ENCODE assay signal across 8 cellular contexts in the genomic region with DNA sequence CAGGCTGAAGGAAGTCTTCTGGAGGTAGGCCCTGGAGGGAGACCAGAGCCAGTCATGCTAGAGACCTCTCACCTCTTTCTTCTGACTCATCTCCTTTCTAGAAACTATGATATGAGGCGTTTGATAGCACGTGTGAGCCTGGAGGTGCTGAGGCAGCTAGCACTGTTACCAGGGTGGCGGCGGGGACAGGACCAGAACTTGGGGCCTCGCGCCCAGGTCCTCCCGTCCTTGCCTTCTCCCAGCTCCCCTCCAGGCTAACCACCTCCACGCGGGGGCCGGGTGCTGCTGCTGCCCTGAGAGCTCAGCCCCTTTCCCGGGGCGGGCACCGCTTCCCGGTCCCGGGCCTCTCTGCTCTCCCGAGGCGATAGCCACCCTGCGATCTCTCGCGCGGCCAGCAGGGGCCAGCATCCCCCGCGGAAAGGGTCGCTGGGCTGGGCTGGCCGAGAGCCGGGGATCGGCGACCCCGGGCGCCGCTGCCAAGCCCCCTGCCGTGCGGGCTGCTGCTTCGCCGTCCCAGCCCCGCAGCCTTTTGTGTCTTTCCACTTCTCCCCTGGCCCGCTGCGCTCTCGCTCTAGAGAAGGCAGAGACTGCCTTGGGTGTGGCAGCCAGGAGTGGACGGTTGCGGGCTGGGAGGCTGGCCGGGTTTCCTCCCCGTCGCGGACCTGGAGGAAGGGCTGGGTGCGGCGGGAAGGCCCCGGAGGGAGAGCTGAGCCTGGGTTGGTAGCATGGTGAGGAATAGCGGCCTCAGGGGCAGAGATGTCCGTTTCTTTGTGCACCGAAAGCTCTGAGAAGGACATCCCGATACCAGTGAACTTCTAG. TPM values are rescaled to one million over a fixed set of nuclear protein-coding genes. Genes with fewer than 3 reads are reported as not detected.
DNase-seq lines count a peak whose midpoint lies in the region; ATAC-seq and TF ChIP-seq lines count a peak whose summit lies in the region.

No MANE protein-coding gene starts in this region.

- H3K4me1 Mint-ChIP-seq in CD8-positive, alpha-beta T cell (ENCODE audit: low read depth) = no peaks in the 10 kb centered on the region

- H3K27me3 Mint-ChIP-seq in CD8-positive, alpha-beta T cell (ENCODE audit: low read depth) = peaks cover 4% of the 10 kb centered on the region

- no peak overlapping the region for H3K27ac Mint-ChIP-seq in CD8-positive, alpha-beta T cell

- no peaks in the 10 kb centered on the region for H3K4me1 ChIP-seq in CD8-positive, alpha-beta T cell (ENCODE audit: insufficient read depth, low read length)
- H3K4me1 ChIP-seq in mucosa of descending colon (ENCODE audit: low read depth) = no peaks in the 10 kb centered on the region

- H3K36me3 ChIP-seq in CD8-positive, alpha-beta T cell (ENCODE audit: insufficient read depth, low read length) = no peaks in the 10 kb centered on the region
- no peaks in the 10 kb centered on the region for H3K36me3 ChIP-seq in mucosa of descending colon (ENCODE audit: low read depth)

- H3K27me3 ChIP-seq in CD8-positive, alpha-beta T cell (ENCODE audit: insufficient read depth, low read length) = no peaks in the 10 kb centered on the region

- H3K4me3 Mint-ChIP-seq in CD8-positive, alpha-beta T cell = peak overlapping the region; percentile 63

- H3K4me3 ChIP-seq in CD8-positive, alpha-beta T cell (ENCODE audit: low read depth, low read length) = peak overlapping the region; percentile 50
- H3K4me3 ChIP-seq in epithelial cell of esophagus (ENCODE audit: low read length) (peak overlapping the region; percentile 46), mucosa of descending colon (no peak overlapping the region)

- peak; percentile 44 to 80 (median 59) for DNase-seq in CD8-positive, alpha-beta T cell
- DNase-seq in NOMO-1 treated with dmso at 0.1 percent for 144 hours (lab: John Stamatoyannopoulos, UW; ENCODE audit: unreplicated experiment) = peak; percentile 17
- DNase-seq in activated T-cell treated with anti-CD3 and anti-CD28 coated beads for 4 hours = peak; percentile 51
- DNase-seq in epithelial cell of esophagus (ENCODE audit: low read depth) = peak; percentile 83
- peak; percentile 74 to 86 (median 76) for DNase-seq in mucosa of descending colon
- DNase-seq in stimulated activated CD8-positive, alpha-beta memory T cell treated with anti-CD3 and anti-CD28 coated beads, Interleukin-4, amount 100 ng/mL, for 24 hours (ENCODE audit: low read depth) = peak; percentile 40

- H3K9me3 ChIP-seq in CD8-positive, alpha-beta T cell (ENCODE audit: low read length) = no peaks in the 10 kb centered on the region
- no peaks in the 10 kb centered on the region for H3K9me3 ChIP-seq in mucosa of descending colon

- TF ChIP-seq CTCF in CD8-positive, alpha-beta T cell (IDR thresholded peaks at IDR 0.05) = peak; percentile 87
- peak; percentile 65 for TF ChIP-seq CTCF in epithelial cell of esophagus (IDR thresholded peaks at IDR 0.05; ENCODE audit: insufficient read depth, low read depth, low read length, missing control alignments)
- peak; percentile 93 for TF ChIP-seq CTCF in mucosa of descending colon (IDR thresholded peaks at IDR 0.05)

- intact Hi-C loops in CD8-positive, alpha-beta T cell (cut with DNase I, micrococcal nuclease) = loop anchor here (1.0 to 10.0 kb wide), 6 partner anchors 318 to 1432 kb away; no protein-coding TSS in a partner anchor
- intact Hi-C loops in mucosa of descending colon (cut with DNase I, micrococcal nuclease) = loop anchor here (2.0 to 5.0 kb wide), 2 partner anchors 318 to 320 kb away; no protein-coding TSS in a partner anchor

- peak; percentile 92 for ATAC-seq in CD8-positive, alpha-beta T cell
- ATAC-seq in GM19372 (IDR thresholded peaks at IDR 0.05; ENCODE audit: low read depth, unreplicated experiment) (peak; percentile 83), HG03457 (IDR thresholded peaks at IDR 0.05; ENCODE audit: unreplicated experiment) (peak; percentile 53), mucosa of descending colon (peak; percentile 96)

- CTCF ChIA-PET in CD8-positive, alpha-beta T cell (lab: Charles Lee) = interaction anchor here (0.5 to 11.1 kb wide), 43 partner anchors 9 to 1874 kb away, joined by 3 to 235 read pairs (median 4); partner anchors contain the start of gene COMMD1

- no peak overlapping the region for H3K27ac ChIP-seq in CD8-positive, alpha-beta T cell (ENCODE audit: low read depth, low read length)

- H3K36me3 Mint-ChIP-seq in CD8-positive, alpha-beta T cell = no peaks in the 10 kb centered on the region

- POLR2A ChIA-PET in CD8-positive, alpha-beta T cell (lab: Charles Lee) = interaction anchor here (0.6 to 1.4 kb wide), 3 partner anchors 19 to 328 kb away, joined by 3 read pairs; no protein-coding TSS in a partner anchor

- H3K9me3 Mint-ChIP-seq in CD8-positive, alpha-beta T cell = no peaks in the 10 kb centered on the region

RNA-seq across cellular contexts. Expression of gene TMEM17, which starts 49.1 kb away (rescaled TPM):
- not detected for total RNA-seq in CD8-positive, alpha-beta T cell
- total RNA-seq in mucosa of descending colon = 1 to 10 TPM in 1 of 3 donors, under 1 TPM in 2; 0.61 to 1.2 (median 0.70) TPM

Comparison
In these comparisons a context has a peak if more than half of its experiments do, and no peak if none do; other contexts are left out.
1. DNase-seq: peak in every context shown above with its lines; median percentile 83 in epithelial cell of esophagus; 76 in mucosa of descending colon; 59 in CD8-positive, alpha-beta T cell; 51 in activated T-cell treated with anti-CD3 and anti-CD28 coated beads for 4 hours; 40 in stimulated activated CD8-positive, alpha-beta memory T cell treated with anti-CD3 and anti-CD28 coated beads, Interleukin-4, amount 100 ng/mL, for 24 hours; 17 in NOMO-1 treated with dmso at 0.1 percent for 144 hours.